Comparison of ENCODE assay signal across 1 cellular context in the genomic region with DNA sequence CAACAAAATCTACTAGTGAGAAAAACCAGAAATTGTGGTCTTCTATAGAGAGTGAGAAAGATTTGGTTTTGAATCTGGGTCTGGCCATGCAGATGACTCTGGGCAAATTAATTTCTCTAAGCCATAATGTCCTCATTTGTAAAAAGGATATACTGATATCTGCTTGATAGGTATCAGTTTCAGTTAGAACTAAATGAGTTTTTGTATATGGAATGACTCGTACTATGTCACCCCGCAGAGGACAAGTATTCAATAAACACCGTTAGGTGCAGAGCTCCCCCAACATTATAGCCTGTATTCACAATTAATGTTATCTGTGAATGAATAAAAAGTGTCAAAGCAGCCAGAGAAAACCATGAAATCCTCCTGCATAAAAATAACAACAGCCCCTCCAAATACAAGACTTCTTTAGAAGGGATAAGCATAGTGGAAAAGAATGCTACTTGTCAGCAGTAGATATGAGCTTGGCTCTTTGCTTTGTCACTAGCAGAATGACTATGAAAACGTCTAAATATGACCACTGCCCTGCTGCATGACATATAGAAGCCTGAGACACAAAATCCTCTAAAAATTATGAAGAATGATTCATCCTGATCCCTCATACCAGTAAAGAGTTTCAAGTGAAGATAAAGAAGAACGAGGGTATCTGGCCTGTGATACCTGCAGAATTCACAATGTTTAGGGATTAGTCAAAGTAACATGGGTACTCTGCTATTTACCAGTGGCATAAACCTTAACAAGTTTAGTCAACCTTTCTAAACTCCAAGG.
TF ChIP-seq lines count a peak whose summit lies in the region.

No MANE protein-coding gene starts in this region.

TF ChIP-seq in A549, 52 proteins besides CTCF, POLR2A, EP300 and RAD21 (continued from another document):
- TF ChIP-seq BHLHE40 (IDR thresholded peaks at IDR 0.05; ENCODE audit: low read depth, low read length): no peak
- TF ChIP-seq KDM1A (IDR thresholded peaks at IDR 0.05; ENCODE audit: low read depth): no peak
- TF ChIP-seq KDM5A (IDR thresholded peaks at IDR 0.05): no peak
- no peak for TF ChIP-seq REST (IDR thresholded peaks at IDR 0.05)
